Comparison of ENCODE assay signal across 22 cellular contexts in the genomic region with DNA sequence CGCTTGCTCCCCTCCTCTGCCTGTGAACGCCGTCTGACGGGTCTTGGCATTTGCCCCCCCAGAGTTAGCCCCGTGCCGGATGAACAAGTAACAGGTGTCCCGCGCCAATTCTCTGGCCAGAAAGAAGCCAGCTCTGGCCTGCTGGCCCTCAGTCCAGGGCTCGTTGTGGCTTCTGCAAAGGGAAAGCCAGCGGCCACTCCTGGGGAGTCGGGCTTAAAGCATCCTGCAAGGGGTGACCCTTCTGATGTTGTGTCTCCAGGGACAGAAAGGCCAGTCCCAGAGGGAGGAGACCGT. TPM values are rescaled to one million over a fixed set of nuclear protein-coding genes. Genes with fewer than 3 reads are reported as not detected.
"Had no signal": no experiment of that assay in that cellular context is flagged by ENCODE, and none has a peak within 500 bp of the region (broad histone marks: within the 10 kb centered on the region; RNA-seq: fewer than 3 reads in every experiment).

No MANE protein-coding gene starts in this region.

- H3K4me1 Mint-ChIP-seq: brain had no signal

- H3K36me3 ChIP-seq: MG63 had no signal

- H3K27ac ChIP-seq: VCaP had no signal

- H3K27me3 Mint-ChIP-seq: activated CD4-positive, alpha-beta memory T cell treated with anti-CD3 and anti-CD28 coated beads for 36 hours; activated CD4-positive, alpha-beta T cell treated with anti-CD3 and anti-CD28 coated beads, Interleukin-2, amount 10 ng/mL, durations not matched to agents 7 days and 5 days; activated naive CD8-positive, alpha-beta T cell had no signal

- H3K4me3 ChIP-seq: MG63 had no signal

- H3K9ac ChIP-seq: SK-N-SH had no signal

- H3K27me3 ChIP-seq: MG63 had no signal

- FAIRE-seq: astrocyte had no signal

- H3K9me3 Mint-ChIP-seq: activated CD4-positive, alpha-beta memory T cell treated with anti-CD3 and anti-CD28 coated beads for 36 hours; activated CD4-positive, alpha-beta T cell treated with anti-CD3 and anti-CD28 coated beads, Interleukin-2, amount 10 ng/mL, durations not matched to agents 7 days and 5 days; activated naive CD4-positive, alpha-beta T cell treated with anti-CD3 and anti-CD28 coated beads for 36 hours; activated T-cell treated with anti-CD3 and anti-CD28 coated beads, Interleukin-2, amount 50 U/mL, for 4 hours had no signal

- H3K27ac Mint-ChIP-seq: activated CD4-positive, alpha-beta memory T cell treated with anti-CD3 and anti-CD28 coated beads for 36 hours; activated CD4-positive, alpha-beta T cell treated with anti-CD3 and anti-CD28 coated beads, Interleukin-2, amount 10 ng/mL, durations not matched to agents 7 days and 5 days; activated naive CD4-positive, alpha-beta T cell treated with anti-CD3 and anti-CD28 coated beads for 36 hours; activated naive CD8-positive, alpha-beta T cell had no signal

- H3K36me3 Mint-ChIP-seq: activated CD4-positive, alpha-beta memory T cell treated with anti-CD3 and anti-CD28 coated beads for 36 hours; activated naive CD8-positive, alpha-beta T cell had no signal

- DNase-seq: activated CD4-positive, alpha-beta memory T cell treated with anti-CD3 and anti-CD28 coated beads for 36 hours; activated CD4-positive, alpha-beta T cell treated with anti-CD3 and anti-CD28 coated beads, Interleukin-2, amount 10 ng/mL, durations not matched to agents 7 days and 5 days; activated CD4-positive, CD25-positive, alpha-beta regulatory T cell; activated CD8-positive, alpha-beta memory T cell treated with anti-CD3 and anti-CD28 coated beads for 24 hours; activated effector memory CD4-positive, alpha-beta T cell treated with anti-CD3 and anti-CD28 coated beads, Interleukin-2, amount 50 U/mL, for 16 hours; activated naive CD4-positive, alpha-beta T cell treated with anti-CD3 and anti-CD28 coated beads for 36 hours; activated T-cell treated with anti-CD3 and anti-CD28 coated beads, Interleukin-2, amount 50 U/mL, for 4 hours; MG63; NCI-H1105; NCI-H1436; NCI-H1694 treated with DMSO at 0.1 percent for 48 hours; NCI-H2029 treated with DMSO at 0.1 percent for 48 hours; NCI-H510A treated with DMSO at 0.1 percent for 48 hours; NCI-H69; SK-N-SH; T-helper 1 cell had no signal

- H3K9me3 ChIP-seq: MG63, SK-N-SH had no signal

- H3K4me3 Mint-ChIP-seq: activated CD4-positive, alpha-beta memory T cell treated with anti-CD3 and anti-CD28 coated beads for 36 hours; activated CD4-positive, alpha-beta T cell treated with anti-CD3 and anti-CD28 coated beads, Interleukin-2, amount 10 ng/mL, durations not matched to agents 7 days and 5 days; activated naive CD4-positive, alpha-beta T cell treated with anti-CD3 and anti-CD28 coated beads for 36 hours; activated naive CD8-positive, alpha-beta T cell; activated T-cell treated with anti-CD3 and anti-CD28 coated beads, Interleukin-2, amount 50 U/mL, for 4 hours; brain had no signal

- H3K4me2 ChIP-seq: SK-N-SH had no signal

RNA-seq across cellular contexts. Expression of a gene that starts 33.4 kb away (rescaled TPM):
- total RNA-seq: activated CD4-positive, alpha-beta memory T cell treated with anti-CD3 and anti-CD28 coated beads for 36 hours; activated CD4-positive, alpha-beta T cell treated with anti-CD3 and anti-CD28 coated beads, Interleukin-2, amount 10 ng/mL, durations not matched to agents 7 days and 5 days; activated naive CD4-positive, alpha-beta T cell treated with anti-CD3 and anti-CD28 coated beads for 36 hours; activated T-cell treated with anti-CD3 and anti-CD28 coated beads, Interleukin-2, amount 50 U/mL, for 4 hours; OCI-LY7; T-helper 2 cell treated with Interferon-gamma antibody and Interleukin-4, amounts not matched to agents 100 ng/mL and 5 ng/mL, for 36 hours had no signal
